Comparison of ENCODE assay signal across 11 cellular contexts in the genomic region with DNA sequence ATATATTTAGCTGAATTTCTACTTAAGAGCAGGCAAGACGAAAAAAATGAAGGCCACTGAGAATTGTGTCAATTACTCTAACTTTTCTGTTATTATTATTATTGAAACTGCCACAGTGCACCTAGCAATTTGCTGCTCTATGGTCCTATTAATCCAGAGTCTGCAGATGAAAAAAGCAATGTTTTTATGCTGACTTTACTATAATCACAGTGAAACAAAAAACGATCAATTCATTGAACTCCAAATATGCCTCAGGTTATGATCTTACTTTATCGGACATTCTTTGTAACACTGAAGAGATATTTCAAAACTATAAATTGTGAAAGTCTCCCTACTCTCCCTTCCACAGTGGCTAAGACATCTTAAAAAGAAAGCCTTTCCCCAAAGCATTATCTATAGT.
"Had no signal": no experiment of that assay in that cellular context is flagged by ENCODE, and none has a peak within 500 bp of the region (broad histone marks: within the 10 kb centered on the region; RNA-seq: fewer than 3 reads in every experiment).

No MANE protein-coding gene starts in this region.

- DNase-seq: GM23248, GOT3, H7, H9, HCEC 1CT, HFFc6 had no signal

- H3K9me3 ChIP-seq: HAP-1 had no signal

- H3K27ac ChIP-seq: GM23248 had no signal

- H2AFZ ChIP-seq: GM23248, GM23338 had no signal

- H3K9ac ChIP-seq: GM23248 had no signal

- H3K4me2 ChIP-seq: GM23338 had no signal

- FAIRE-seq: H1, H54 had no signal

- H3K36me3 ChIP-seq: HAP-1 had no signal

- H3K4me3 ChIP-seq: GM23248, GM23338, HAP-1 had no signal

- H3K4me1 ChIP-seq: HAP-1 had no signal

- ATAC-seq: GM23338, HCT116 had no signal
